Comparison of ENCODE assay signal across 8 cellular contexts in genomic region chr17:62381561-62381960, GRCh38. TPM values are rescaled to one million over a fixed set of nuclear protein-coding genes. Genes with fewer than 3 reads are reported as not detected.
"Had no signal": no experiment of that assay in that cellular context is flagged by ENCODE, and none has a peak within 500 bp of the region (broad histone marks: within the 10 kb centered on the region; RNA-seq: fewer than 3 reads in every experiment).

No MANE protein-coding gene starts in this region.

- DNase-seq: GM23248, GOT3, H9, HCEC 1CT, IMR-90 had no signal

- H3K4me3 ChIP-seq: GM23248, K562 had no signal

- H2AFZ ChIP-seq: GM23248 had no signal

- H3K9ac ChIP-seq: GM23248 had no signal

- ATAC-seq: K562 had no signal

- FAIRE-seq: K562 had no signal

- H3K27ac ChIP-seq: GM23248 had no signal

RNA-seq across cellular contexts. Expression of gene EFCAB3, which starts 1.2 kb away (rescaled TPM):
- total RNA-seq: GM23248, H4, H9, HT-29, IMR-90, K562 had no signal
- polyA plus RNA-seq: GM23248, IMR-90, K562 had no signal
